20 cellular contexts compared by ENCODE assay signal in genomic region chr3:79639855-79640254, GRCh38.
DNase-seq lines count a peak whose midpoint lies in the region; ATAC-seq, FAIRE-seq and TF ChIP-seq lines count a peak whose summit lies in the region.
"Had no signal": no experiment of that assay in that cellular context is flagged by ENCODE, and none has a peak within 500 bp of the region (broad histone marks: within the 10 kb centered on the region; RNA-seq: fewer than 3 reads in every experiment).

No MANE protein-coding gene starts in this region.

- BruUV-seq in HepG2 (replicated peaks; lab: Mats Ljungman, UMichigan) (no TSS peak), IMR-90 (replicated peaks; lab: Mats Ljungman, UMichigan) (no TSS peak)

- no peak overlapping the region for H3K18ac ChIP-seq in IMR-90 (ENCODE audit: low read depth, low read length)

- no peak overlapping the region for H3K56ac ChIP-seq in IMR-90 (ENCODE audit: extremely low read depth, insufficient read depth, low read length)

- H3K4me3 ChIP-seq in HepG2 (replicated peaks in 1 of 3; ENCODE audit: insufficient read depth in 1 of 3, low read depth in 2 of 3, low read length in 3 of 3), result no peak overlapping the region
- no peak overlapping the region for H3K4me3 ChIP-seq in right lobe of liver
- H3K4me3 ChIP-seq in IMR-90 (ENCODE audit: insufficient read depth, low read depth, low read length), result no peak overlapping the region
- H3K4me3 ChIP-seq in breast epithelium, result no peak overlapping the region
- H3K4me3 ChIP-seq in ascending aorta, result no peak overlapping the region
- H3K4me3 ChIP-seq: BLaER1 treated with 17β-estradiol and CSF1 and Interleukin-3, amounts not matched to agents 10 nM and 100 nM had no signal

- H2AFZ ChIP-seq in HepG2 (ENCODE audit: low read length) (no peak overlapping the region), IMR-90 (replicated peaks; ENCODE audit: low read length, poor library complexity) (no peak overlapping the region)

- no peak overlapping the region for H4K91ac ChIP-seq in IMR-90 (ENCODE audit: insufficient read depth, low read depth, low read length)

- TF ChIP-seq CTCF in HepG2 (CRISPR knock-in tag; IDR thresholded peaks at IDR 0.05) (no peak), right lobe of liver (IDR thresholded peaks at IDR 0.05) (no peak), IMR-90 (conservative IDR thresholded peaks at IDR 0.05; ENCODE audit: low read depth, low read length) (no peak), breast epithelium (IDR thresholded peaks at IDR 0.05) (no peak), ascending aorta (IDR thresholded peaks at IDR 0.05) (no peak)

- FAIRE-seq in HepG2 (lab: Jason Lieb, UNC), result no peak
- FAIRE-seq: A204.1, D721Med, G401.6, GM12891, GM19239 had no signal

- no peak overlapping the region for H3K14ac ChIP-seq in IMR-90 (replicated peaks; ENCODE audit: low read depth, low read length)

- H3K36me3 ChIP-seq in HepG2 (replicated peaks in 1 of 2; ENCODE audit: control insufficient read depth in 1 of 2, insufficient read depth in 2 of 2, low read length in 2 of 2) (no peaks in the 10 kb centered on the region), right lobe of liver (no peaks in the 10 kb centered on the region), IMR-90 (ENCODE audit: control insufficient read depth, insufficient read depth, low read length) (no peaks in the 10 kb centered on the region), breast epithelium (no peaks in the 10 kb centered on the region), ascending aorta (no peaks in the 10 kb centered on the region)
- H3K36me3 ChIP-seq: BLaER1 treated with 17β-estradiol and CSF1 and Interleukin-3, amounts not matched to agents 10 nM and 100 nM had no signal

- no peak for ATAC-seq in HepG2
- no peak for ATAC-seq in right lobe of liver
- no peak for ATAC-seq in IMR-90 (ENCODE audit: low read depth)
- ATAC-seq: CD8-positive, alpha-beta T cell had no signal

- no peak overlapping the region for H2BK15ac ChIP-seq in IMR-90 (ENCODE audit: low read depth, low read length)

- no peaks in the 10 kb centered on the region for H3K9me3 ChIP-seq in HepG2 (ENCODE audit: low read length)
- no peaks in the 10 kb centered on the region for H3K9me3 ChIP-seq in right lobe of liver
- no peaks in the 10 kb centered on the region for H3K9me3 ChIP-seq in IMR-90 (ENCODE audit: control insufficient read depth, insufficient read depth, low read length)
- no peaks in the 10 kb centered on the region for H3K9me3 ChIP-seq in breast epithelium
- H3K9me3 ChIP-seq in ascending aorta, result no peaks in the 10 kb centered on the region
- H3K9me3 ChIP-seq: BLaER1 treated with 17β-estradiol and CSF1 and Interleukin-3, amounts not matched to agents 10 nM and 100 nM; Caco-2 had no signal

- TF ChIP-seq RAD21 in HepG2 (CRISPR knock-in tag; IDR thresholded peaks at IDR 0.05), result no peak
- TF ChIP-seq RAD21 in IMR-90 (IDR thresholded peaks at IDR 0.05; ENCODE audit: low read length), result no peak

- H3K79me1 ChIP-seq in IMR-90 (ENCODE audit: low read depth in 1 of 2, low read length in 2 of 2), result no peaks in the 10 kb centered on the region

- H3K4me1 ChIP-seq in HepG2 (ENCODE audit: insufficient read depth, low read length) (no peaks in the 10 kb centered on the region), right lobe of liver (no peaks in the 10 kb centered on the region), IMR-90 (ENCODE audit: control insufficient read depth, insufficient read depth, low read length) (no peaks in the 10 kb centered on the region), breast epithelium (no peaks in the 10 kb centered on the region), ascending aorta (no peaks in the 10 kb centered on the region)
- H3K4me1 ChIP-seq: Caco-2 had no signal

- H3K4me2 ChIP-seq in HepG2 (ENCODE audit: low read depth, low read length) (no peak overlapping the region), IMR-90 (ENCODE audit: low read depth, low read length) (no peak overlapping the region)

- no peak overlapping the region for H3K9ac ChIP-seq in HepG2 (ENCODE audit: insufficient read depth, low read depth, low read length)
- H3K9ac ChIP-seq in IMR-90 (ENCODE audit: low read depth, low read length), result no peak overlapping the region
- H3K9ac ChIP-seq: BLaER1 treated with 17β-estradiol and CSF1 and Interleukin-3, amounts not matched to agents 10 nM and 100 nM had no signal

- WGBS in HepG2 (ENCODE audit: low lambda C conversion rate), result 1% methylated on average over 2 of the region's 2 CpGs
- 75% methylated on average over 2 of the region's 2 CpGs for WGBS in right lobe of liver (ENCODE audit: insufficient coverage, low coverage, low lambda C conversion rate, missing lambda C conversion rate)
- no CpG with 5 or more reads among the region's 2 CpGs for WGBS in IMR-90 (ENCODE audit: extremely low coverage in 2 of 2, insufficient read length in 1 of 2), 2 experiments

- CTCF ChIA-PET in HepG2 (lab: Yijun Ruan, JAX; ENCODE audit: low intra/inter-chr PET ratio, low total read pairs), result no interaction called here
- CTCF ChIA-PET in IMR-90 (lab: Yijun Ruan, JAX), result no interaction called here

- H2BK20ac ChIP-seq in IMR-90 (ENCODE audit: low read depth, low read length), result no peak overlapping the region

- H3K79me2 ChIP-seq in HepG2 (ENCODE audit: insufficient read depth, low read length), result no peaks in the 10 kb centered on the region

- no peak overlapping the region for H2AK5ac ChIP-seq in IMR-90 (ENCODE audit: low read depth, low read length)

- intact Hi-C loops in HepG2 (cut with micrococcal nuclease; ENCODE audit: unreplicated experiment) (no loop called here), right lobe of liver (cut with DNase I) (no loop called here), IMR-90 (cut with micrococcal nuclease) (no loop called here), breast epithelium (cut with DNase I; ENCODE audit: low total_unique reads) (no loop called here), ascending aorta (cut with DNase I) (no loop called here)

- no peak overlapping the region for H2BK120ac ChIP-seq in IMR-90 (ENCODE audit: low read depth, low read length)

- no peak overlapping the region for H4K5ac ChIP-seq in IMR-90 (ENCODE audit: low read depth, low read length)

- POLR2A ChIA-PET in HepG2 (lab: Yijun Ruan, JAX), result no interaction called here
- POLR2A ChIA-PET in IMR-90 (lab: Charles Lee; ENCODE audit: unreplicated experiment), result no interaction called here

- no peaks in the 10 kb centered on the region for H3K9me1 ChIP-seq in IMR-90 (ENCODE audit: insufficient read depth, low read length)

- no peak overlapping the region for H3K4ac ChIP-seq in IMR-90 (ENCODE audit: low read depth, low read length)

- no peak overlapping the region for H2BK5ac ChIP-seq in IMR-90 (ENCODE audit: low read depth, low read length, poor library complexity, severe bottlenecking)

- DNase-seq in HepG2 (ENCODE audit: low spot score) (no peak), right lobe of liver (no peak), IMR-90 (no peak), breast epithelium (ENCODE audit: low spot score in 2 of 2) (no peak), ascending aorta (ENCODE audit: low spot score in 2 of 2) (no peak)
- DNase-seq: 8988T; AML-193; Caco-2; Calu3; CD4-positive, alpha-beta T cell; CD8-positive, alpha-beta T cell; DMS79 treated with DMSO at 0.1 percent for 48 hours; GF-D8 had no signal

- in situ Hi-C loops in HepG2 (cut with HindIII; ENCODE audit: extremely low pct_ligation_motif_present, low pct_unique_long_range_greater_than_20kb) (no loop called here), IMR-90 (cut with MboI; ENCODE audit: low sequenced_read_pairs) (no loop called here)

- no peak for TF ChIP-seq POLR2A in HepG2 (IDR thresholded peaks at IDR 0.05; ENCODE audit: insufficient read depth in 1 of 2, low read depth in 2 of 2, low read length in 2 of 2)
- no peak for TF ChIP-seq POLR2A in right lobe of liver (IDR thresholded peaks at IDR 0.05)
- no peak for TF ChIP-seq POLR2A in IMR-90 (IDR thresholded peaks at IDR 0.05; ENCODE audit: low read depth, low read length)
- TF ChIP-seq POLR2A in breast epithelium (IDR thresholded peaks at IDR 0.05), result no peak

- no peak overlapping the region for H4K8ac ChIP-seq in IMR-90 (ENCODE audit: low read depth in 2 of 2, low read length in 2 of 2)

- H3K27me3 ChIP-seq in HepG2 (ENCODE audit: control insufficient read depth in 1 of 2, insufficient read depth in 2 of 2, low read length in 2 of 2), result no peaks in the 10 kb centered on the region
- no peaks in the 10 kb centered on the region for H3K27me3 ChIP-seq in right lobe of liver
- H3K27me3 ChIP-seq in IMR-90 (ENCODE audit: control insufficient read depth, insufficient read depth, low read length), result no peaks in the 10 kb centered on the region
- H3K27me3 ChIP-seq in breast epithelium, result no peaks in the 10 kb centered on the region
- no peaks in the 10 kb centered on the region for H3K27me3 ChIP-seq in ascending aorta
- H3K27me3 ChIP-seq: BLaER1 treated with 17β-estradiol and CSF1 and Interleukin-3, amounts not matched to agents 10 nM and 100 nM had no signal

- H3K27ac ChIP-seq in HepG2 (ENCODE audit: extremely low read length, insufficient read depth, low read length) (no peak overlapping the region), right lobe of liver (no peak overlapping the region), IMR-90 (ENCODE audit: insufficient read depth, low read length) (no peak overlapping the region), breast epithelium (no peak overlapping the region), ascending aorta (no peak overlapping the region)
- H3K27ac ChIP-seq: BLaER1 treated with 17β-estradiol and CSF1 and Interleukin-3, amounts not matched to agents 10 nM and 100 nM; C4-2B had no signal

- H2AK9ac ChIP-seq in IMR-90 (replicated peaks; ENCODE audit: low read depth, low read length, poor library complexity), result no peak overlapping the region

- dilution Hi-C loops in IMR-90 (cut with HindIII; ENCODE audit: low sequenced_read_pairs, unreplicated experiment), result no loop called here

- TF ChIP-seq EP300 in HepG2 (IDR thresholded peaks at IDR 0.05; ENCODE audit: low read depth in 2 of 2, low read length in 2 of 2), result no peak
- no peak for TF ChIP-seq EP300 in HepG2 (CRISPR knock-in tag; IDR thresholded peaks at IDR 0.05; ENCODE audit: borderline replicate concordance)

- H3K23ac ChIP-seq in IMR-90 (ENCODE audit: low read depth, low read length), result no peak overlapping the region

- H4K20me1 ChIP-seq in HepG2 (ENCODE audit: insufficient read depth, low read length) (no peaks in the 10 kb centered on the region), IMR-90 (ENCODE audit: insufficient read depth, low read length) (no peaks in the 10 kb centered on the region)
- H4K20me1 ChIP-seq: BLaER1 treated with 17β-estradiol and CSF1 and Interleukin-3, amounts not matched to agents 10 nM and 100 nM had no signal

TF ChIP-seq in HepG2, 621 proteins besides CTCF, POLR2A, EP300 and RAD21 (continues in another document):
- TF ChIP-seq MAFF (IDR thresholded peaks at IDR 0.05; ENCODE audit: low read depth, low read length), result peak; percentile 45; the same call in 1 of the 2 replicates
- TF ChIP-seq ZFP41 (CRISPR knock-in tag; IDR thresholded peaks at IDR 0.05; ENCODE audit: borderline replicate concordance), result no peak

TF ChIP-seq in IMR-90, 13 proteins besides CTCF, POLR2A, EP300 and RAD21:
- TF ChIP-seq MAZ (IDR thresholded peaks at IDR 0.05; ENCODE audit: borderline replicate concordance, low read depth, low read length) (no peak), MAFK (IDR thresholded peaks at IDR 0.05; ENCODE audit: low read depth, low read length) (peak; percentile 66)
